16 cellular contexts compared by ENCODE assay signal in genomic region chr7:94145602-94146001, GRCh38.
DNase-seq lines count a peak whose midpoint lies in the region; ATAC-seq, FAIRE-seq and TF ChIP-seq lines count a peak whose summit lies in the region.
"Had no signal": no experiment of that assay in that cellular context is flagged by ENCODE, and none has a peak within 500 bp of the region (broad histone marks: within the 10 kb centered on the region; RNA-seq: fewer than 3 reads in every experiment).

No MANE protein-coding gene starts in this region.

- TF ChIP-seq CTCF in endothelial cell of umbilical vein (IDR thresholded peaks at IDR 0.05; ENCODE audit: extremely low read depth in 1 of 2, insufficient read depth in 1 of 2, low read depth in 1 of 2, low read length in 2 of 2) (no peak), HepG2 (CRISPR knock-in tag; IDR thresholded peaks at IDR 0.05) (no peak), heart left ventricle (IDR thresholded peaks at IDR 0.05) (no peak)

- H3K4me3 ChIP-seq in endothelial cell of umbilical vein (replicated peaks in 1 of 3; ENCODE audit: insufficient read depth in 1 of 3, low read depth in 1 of 3, low read length in 3 of 3) = no peak overlapping the region
- H3K4me3 ChIP-seq in skeletal muscle cell (ENCODE audit: low read depth, low read length) = no peak overlapping the region
- H3K4me3 ChIP-seq in HepG2 (replicated peaks in 1 of 3; ENCODE audit: insufficient read depth in 1 of 3, low read depth in 2 of 3, low read length in 3 of 3) = no peak overlapping the region
- H3K4me3 ChIP-seq in heart left ventricle = no peak overlapping the region
- H3K4me3 ChIP-seq: thoracic aorta had no signal

- H4K20me1 ChIP-seq in endothelial cell of umbilical vein (replicated peaks; ENCODE audit: control insufficient read depth, extremely low read depth, insufficient read depth, low read length) = no peaks in the 10 kb centered on the region
- H4K20me1 ChIP-seq in HepG2 (ENCODE audit: insufficient read depth, low read length) = no peaks in the 10 kb centered on the region

- in situ Hi-C loops in HepG2 (cut with HindIII; ENCODE audit: extremely low pct_ligation_motif_present, low pct_unique_long_range_greater_than_20kb) = no loop called here

- peak overlapping the region; percentile 12 for H3K4me2 ChIP-seq in endothelial cell of umbilical vein (ENCODE audit: insufficient read depth, low read length)
- H3K4me2 ChIP-seq in HepG2 (ENCODE audit: low read depth, low read length) = no peak overlapping the region

- H3K4me1 ChIP-seq in endothelial cell of umbilical vein (ENCODE audit: control insufficient read depth, extremely low read depth, insufficient read depth, low read length) = peaks cover 18% of the 10 kb centered on the region
- H3K4me1 ChIP-seq in HepG2 (ENCODE audit: insufficient read depth, low read length) = no peaks in the 10 kb centered on the region
- H3K4me1 ChIP-seq in heart left ventricle = no peaks in the 10 kb centered on the region

- H2AFZ ChIP-seq in endothelial cell of umbilical vein (ENCODE audit: low read depth, low read length) (peak overlapping the region; percentile 15), HepG2 (ENCODE audit: low read length) (no peak overlapping the region)

- H3K9ac ChIP-seq in endothelial cell of umbilical vein (replicated peaks; ENCODE audit: extremely low read depth, insufficient read depth, low read length) (no peak overlapping the region), HepG2 (ENCODE audit: insufficient read depth, low read depth, low read length) (no peak overlapping the region)

- DNase-seq in EH (ENCODE audit: low read depth) (peak; percentile 57), NCI-H69 (lab: John Stamatoyannopoulos, UW) (peak; percentile 7), endothelial cell of umbilical vein (ENCODE audit: low read depth, low spot score) (no peak), skeletal muscle cell (ENCODE audit: low read depth) (peak; percentile 31), NCI-H187 (lab: John Stamatoyannopoulos, UW) (no peak), HepG2 (ENCODE audit: low spot score) (no peak), heart left ventricle (no peak)
- DNase-seq: activated CD4-positive, alpha-beta T cell treated with anti-CD3 and anti-CD28 coated beads for 36 hours; COR-L47; head of caudate nucleus; MV-4-11; NCI-H2029; NCI-H446 treated with DMSO at 0.1 percent for 48 hours had no signal

- POLR2A ChIA-PET in endothelial cell of umbilical vein (lab: Charles Lee) = no interaction called here
- POLR2A ChIA-PET in HepG2 (lab: Yijun Ruan, JAX) = no interaction called here

- 9% methylated on average over 2 of the region's 2 CpGs for WGBS in HepG2 (ENCODE audit: low lambda C conversion rate)
- 58 to 68% (median 66%) methylated on average over 2 of the region's 2 CpGs for WGBS in heart left ventricle, 4 donors

- no peaks in the 10 kb centered on the region for H3K9me1 ChIP-seq in endothelial cell of umbilical vein (replicated peaks; ENCODE audit: control insufficient read depth, extremely low read depth, insufficient read depth, low read length)

- TF ChIP-seq EP300 in HepG2 (IDR thresholded peaks at IDR 0.05; ENCODE audit: low read depth in 2 of 2, low read length in 2 of 2) = no peak
- TF ChIP-seq EP300 in HepG2 (CRISPR knock-in tag; IDR thresholded peaks at IDR 0.05; ENCODE audit: borderline replicate concordance) = no peak

- ATAC-seq in HepG2 = no peak
- no peak for ATAC-seq in heart left ventricle
- ATAC-seq: activated CD4-positive, alpha-beta T cell treated with anti-CD3 and anti-CD28 coated beads for 36 hours; HCT116 had no signal

- no TSS peak for BruUV-seq in endothelial cell of umbilical vein (replicated peaks; lab: Mats Ljungman, UMichigan)
- no TSS peak for BruUV-seq in HepG2 (replicated peaks; lab: Mats Ljungman, UMichigan)

- no peak overlapping the region for H3K27ac ChIP-seq in endothelial cell of umbilical vein (ENCODE audit: insufficient read depth, low read depth, low read length)
- no peak overlapping the region for H3K27ac ChIP-seq in HepG2 (ENCODE audit: extremely low read length, insufficient read depth, low read length)
- H3K27ac ChIP-seq in heart left ventricle = no peak overlapping the region
- H3K27ac ChIP-seq: neutrophil, thoracic aorta had no signal

- H3K36me3 ChIP-seq in endothelial cell of umbilical vein (ENCODE audit: control insufficient read depth in 2 of 2, extremely low read depth in 1 of 2, insufficient read depth in 2 of 2, low read length in 2 of 2) (no peaks in the 10 kb centered on the region), HepG2 (replicated peaks in 1 of 2; ENCODE audit: control insufficient read depth in 1 of 2, insufficient read depth in 2 of 2, low read length in 2 of 2) (no peaks in the 10 kb centered on the region), heart left ventricle (no peaks in the 10 kb centered on the region)
- H3K36me3 ChIP-seq: neutrophil, thoracic aorta had no signal

- FAIRE-seq in endothelial cell of umbilical vein (lab: Jason Lieb, UNC) (no peak), HepG2 (lab: Jason Lieb, UNC) (no peak)

- CTCF ChIA-PET in endothelial cell of umbilical vein (lab: Charles Lee) = no interaction called here
- CTCF ChIA-PET in HepG2 (lab: Yijun Ruan, JAX; ENCODE audit: low intra/inter-chr PET ratio, low total read pairs) = no interaction called here

- dilution Hi-C loops in endothelial cell of umbilical vein (cut with MboI; ENCODE audit: extremely low pct_ligation_motif_present, low sequenced_read_pairs) = no loop called here

- H3K79me2 ChIP-seq in endothelial cell of umbilical vein (ENCODE audit: control insufficient read depth, insufficient read depth, low read length) = no peaks in the 10 kb centered on the region
- no peaks in the 10 kb centered on the region for H3K79me2 ChIP-seq in HepG2 (ENCODE audit: insufficient read depth, low read length)

- no peaks in the 10 kb centered on the region for H3K27me3 ChIP-seq in endothelial cell of umbilical vein (ENCODE audit: control insufficient read depth in 2 of 2, insufficient read depth in 2 of 2, low read length in 2 of 2)
- no peaks in the 10 kb centered on the region for H3K27me3 ChIP-seq in HepG2 (ENCODE audit: control insufficient read depth in 1 of 2, insufficient read depth in 2 of 2, low read length in 2 of 2)
- H3K27me3 ChIP-seq in heart left ventricle = no peaks in the 10 kb centered on the region
- H3K27me3 ChIP-seq: neutrophil had no signal

- H3K9me3 ChIP-seq in endothelial cell of umbilical vein (replicated peaks; ENCODE audit: control insufficient read depth, insufficient read depth, low read length) (no peaks in the 10 kb centered on the region), HepG2 (ENCODE audit: low read length) (no peaks in the 10 kb centered on the region), heart left ventricle (no peaks in the 10 kb centered on the region)
- H3K9me3 ChIP-seq: neutrophil, thoracic aorta had no signal

- intact Hi-C loops in endothelial cell of umbilical vein (cut with micrococcal nuclease) (no loop called here), HepG2 (cut with micrococcal nuclease; ENCODE audit: unreplicated experiment) (no loop called here), heart left ventricle (cut with DNase I) (no loop called here)

- no peak for TF ChIP-seq POLR2A in endothelial cell of umbilical vein (IDR thresholded peaks at IDR 0.05; ENCODE audit: low read depth, low read length)
- no peak for TF ChIP-seq POLR2A in HepG2 (IDR thresholded peaks at IDR 0.05; ENCODE audit: insufficient read depth in 1 of 2, low read depth in 2 of 2, low read length in 2 of 2)
- TF ChIP-seq POLR2A in heart left ventricle (IDR thresholded peaks at IDR 0.05) = no peak

- no peak for TF ChIP-seq RAD21 in HepG2 (CRISPR knock-in tag; IDR thresholded peaks at IDR 0.05)

TF ChIP-seq in endothelial cell of umbilical vein, 7 proteins besides CTCF, POLR2A, EP300 and RAD21:
- TF ChIP-seq FOS (IDR thresholded peaks at IDR 0.05; ENCODE audit: borderline replicate concordance, insufficient read depth, low read length) (peak; percentile 16), MYC (IDR thresholded peaks at IDR 0.05; ENCODE audit: low read depth, low read length) (no peak)
TF ChIP-seq in endothelial cell of umbilical vein: peak in this region for 1.

TF ChIP-seq in HepG2, 621 proteins besides CTCF, POLR2A, EP300 and RAD21:
- no peak for TF ChIP-seq ZNF513 (CRISPR knock-in tag; conservative IDR thresholded peaks at IDR 0.05)
- TF ChIP-seq DRAP1 (CRISPR knock-in tag; IDR thresholded peaks at IDR 0.05) = no peak
- no peak for TF ChIP-seq HBP1 (CRISPR knock-in tag; IDR thresholded peaks at IDR 0.05; ENCODE audit: low read depth)
- TF ChIP-seq ISX (CRISPR knock-in tag; conservative IDR thresholded peaks at IDR 0.05) = no peak
- TF ChIP-seq ZSCAN29 (CRISPR knock-in tag; conservative IDR thresholded peaks at IDR 0.05) = no peak
- no peak for TF ChIP-seq ZMAT3 (CRISPR knock-in tag; conservative IDR thresholded peaks at IDR 0.05)
- no peak for TF ChIP-seq ZMYM2 (CRISPR knock-in tag; IDR thresholded peaks at IDR 0.05)
- no peak for TF ChIP-seq ASH2L (IDR thresholded peaks at IDR 0.05; ENCODE audit: insufficient read length, low read depth, low read length)

Comparison
In these comparisons a context has a peak if more than half of its experiments do, and no peak if none do; other contexts are left out.
1. DNase-seq: peak in EH (single experiment), NCI-H69 (single experiment) and skeletal muscle cell (single experiment); none in endothelial cell of umbilical vein (single experiment), NCI-H187 (0 of 2), HepG2 (single experiment) and heart left ventricle (0 of 5).